In genomic region chr5:126864042-126864688, GRCh38 we compare ENCODE assay signal across 20 cellular contexts.
DNase-seq lines count a peak whose midpoint lies in the region; ATAC-seq, FAIRE-seq and TF ChIP-seq lines count a peak whose summit lies in the region.
"Had no signal": no experiment of that assay in that cellular context is flagged by ENCODE, and none has a peak within 500 bp of the region (broad histone marks: within the 10 kb centered on the region; RNA-seq: fewer than 3 reads in every experiment).

No MANE protein-coding gene starts in this region.

- no peak for TF ChIP-seq RAD21 in GM12878 (IDR thresholded peaks at IDR 0.05; ENCODE audit: insufficient read depth, low read depth, low read length)

- no peak for TF ChIP-seq POLR2A in GM12878 (IDR thresholded peaks at IDR 0.05; ENCODE audit: low read depth, low read length)

- H3K9ac ChIP-seq in GM12878 (ENCODE audit: control insufficient read depth, insufficient read depth, low read length) (no peak overlapping the region), colonic mucosa (ENCODE audit: low read depth in 2 of 2, low read length in 2 of 2) (no peak overlapping the region)

- BruUV-seq in GM12878 (replicated peaks; lab: Mats Ljungman, UMichigan): no TSS peak

- H3K4me1 ChIP-seq in HEK293 (ENCODE audit: control insufficient read depth, insufficient read depth, low read length) (no peaks in the 10 kb centered on the region), GM12878 (ENCODE audit: control insufficient read depth, insufficient read depth, low read length) (no peaks in the 10 kb centered on the region), psoas muscle (no peaks in the 10 kb centered on the region), colonic mucosa (no peaks in the 10 kb centered on the region)
- H3K4me1 ChIP-seq: HAP-1, prostate gland had no signal

- TF ChIP-seq EP300 in GM12878 (IDR thresholded peaks at IDR 0.05; ENCODE audit: borderline replicate concordance in 1 of 2, control insufficient read depth in 1 of 2, low read depth in 2 of 2, low read length in 2 of 2): no peak

- WGBS in GM12878 (ENCODE audit: insufficient coverage, insufficient replicate concordance, low lambda C conversion rate, missing lambda C conversion rate): 94% methylated on average over 22 of the region's 22 CpGs
- 35 to 49% (median 35%) methylated on average over 22 of the region's 22 CpGs for WGBS in psoas muscle, 3 donors

- intact Hi-C loops in GM12878 (cut with micrococcal nuclease; ENCODE audit: unreplicated experiment): no loop called here
- intact Hi-C loops in psoas muscle (cut with DNase I): loop anchor here in 1 of 2 donors (10.0 kb wide), 1 partner anchor 171 kb away; the partner anchor contains the start of gene MARCHF3
- intact Hi-C loops in colonic mucosa (cut with DNase I): no loop called here

- SMC1A ChIA-PET in GM12878 (lab: Charles Lee; ENCODE audit: uncharacterized antibody, unreplicated experiment): interaction anchor here (0.7 kb wide), 1 partner anchor 34 kb away, joined by 3 read pairs; no protein-coding TSS in a partner anchor

- in situ Hi-C loops in GM12878 (cut with MboI): no loop called here

- H3K9me3 ChIP-seq in HEK293 (ENCODE audit: control insufficient read depth, insufficient read depth, low read depth, low read length) (no peaks in the 10 kb centered on the region), GM12878 (replicated peaks; ENCODE audit: control insufficient read depth, insufficient read depth, low read length) (no peaks in the 10 kb centered on the region), psoas muscle (no peaks in the 10 kb centered on the region), colonic mucosa (no peaks in the 10 kb centered on the region)
- H3K9me3 ChIP-seq: HAP-1, neutrophil, prostate gland had no signal

- RAD21 ChIA-PET in GM12878 (lab: Charles Lee; ENCODE audit: unreplicated experiment): no interaction called here

- POLR2A ChIA-PET in HEK293 (lab: Yijun Ruan, JAX) (no interaction called here), GM12878 (lab: Charles Lee) (no interaction called here)

- DNase-seq in DMS53 (lab: John Stamatoyannopoulos, UW) (peak; percentile 98), GM12878 (ENCODE audit: low read depth, low spot score) (no peak), psoas muscle (peak; percentile 70 to 92), NCI-H748 treated with DMSO at 0.1 percent for 48 hours (lab: John Stamatoyannopoulos, UW) (no peak), colonic mucosa (no peak)
- DNase-seq in activated CD8-positive, alpha-beta memory T cell treated with anti-CD3 and anti-CD28 coated beads, Interleukin-2, amount 50 U/mL, for 48 hours: no peak
- DNase-seq: activated CD4-positive, alpha-beta T cell treated with anti-CD3 and anti-CD28 coated beads for 4 hours; Calu3; dermis blood vessel endothelial cell; mammary epithelial cell; NCI-H1105 treated with DMSO at 0.1 percent for 48 hours; PC-3; small intestine; stimulated activated CD4-positive, alpha-beta T cell treated with anti-CD3 and anti-CD28 coated beads, Interleukin-1b, Interleukin-23, amount 100 ng/mL, for 48 hours; T-helper 1 cell had no signal

- no peak overlapping the region for H2AFZ ChIP-seq in GM12878 (ENCODE audit: control insufficient read depth, low read depth, low read length)

- H3K4me3 ChIP-seq in HEK293 (ENCODE audit: low read depth, low read length): no peak overlapping the region
- H3K4me3 ChIP-seq in GM12878: no peak overlapping the region
- H3K4me3 ChIP-seq in psoas muscle: peak overlapping the region; percentile 59
- H3K4me3 ChIP-seq in colonic mucosa: no peak overlapping the region
- H3K4me3 ChIP-seq: HAP-1, prostate gland had no signal

- H3K36me3 ChIP-seq in HEK293 (ENCODE audit: control insufficient read depth in 2 of 2, insufficient read depth in 1 of 2, low read length in 2 of 2) (no peaks in the 10 kb centered on the region), GM12878 (ENCODE audit: control insufficient read depth in 2 of 2, insufficient read depth in 2 of 2, low read length in 1 of 2) (no peaks in the 10 kb centered on the region), psoas muscle (ENCODE audit: insufficient read depth in 1 of 2, low read depth in 1 of 2) (no peaks in the 10 kb centered on the region), colonic mucosa (no peaks in the 10 kb centered on the region)
- H3K36me3 ChIP-seq: HAP-1, neutrophil, prostate gland had no signal

- no peak overlapping the region for H3K4me2 ChIP-seq in GM12878 (ENCODE audit: control insufficient read depth, insufficient read depth)

- CTCF ChIA-PET in HEK293 (lab: Yijun Ruan, JAX): no interaction called here
- CTCF ChIA-PET in GM12878 (lab: Yijun Ruan, JAX): interaction anchor here (0.6 kb wide), 1 partner anchor 18 kb away, joined by 3 read pairs; no protein-coding TSS in a partner anchor

- H3K27ac ChIP-seq in HEK293 (ENCODE audit: extremely low read depth, low read depth, low read length): no peak overlapping the region
- H3K27ac ChIP-seq in GM12878 (ENCODE audit: control insufficient read depth, insufficient read depth): no peak overlapping the region
- H3K27ac ChIP-seq in psoas muscle: peak overlapping the region; percentile 6
- H3K27ac ChIP-seq in colonic mucosa: no peak overlapping the region
- H3K27ac ChIP-seq: neutrophil, prostate gland had no signal

- TF ChIP-seq CTCF in HEK293 (tag by site-specific recombination; IDR thresholded peaks at IDR 0.05): no peak
- TF ChIP-seq CTCF in GM12878 (IDR thresholded peaks at IDR 0.05 in 2 of 3, conservative IDR thresholded peaks at IDR 0.05 in 1 of 3; ENCODE audit: control insufficient read depth in 2 of 3, extremely low read depth in 1 of 3, insufficient read depth in 1 of 3, low read depth in 3 of 3, low read length in 3 of 3): no peak
- TF ChIP-seq CTCF in psoas muscle (IDR thresholded peaks at IDR 0.05): peak; percentile 10
- no peak for TF ChIP-seq CTCF in colonic mucosa (IDR thresholded peaks at IDR 0.05)

- peak; percentile 46 for ATAC-seq in GM12878
- peak; percentile 98 to 99 (median 98) for ATAC-seq in psoas muscle
- ATAC-seq: Right ventricle myocardium inferior had no signal

- no peak for FAIRE-seq in GM12878 (lab: Jason Lieb, UNC)
- FAIRE-seq: small intestine had no signal

- no peaks in the 10 kb centered on the region for H3K27me3 ChIP-seq in GM12878 (replicated peaks in 1 of 2; ENCODE audit: control insufficient read depth in 2 of 2, insufficient read depth in 2 of 2, low read length in 1 of 2)
- H3K27me3 ChIP-seq in psoas muscle (ENCODE audit: insufficient read depth in 3 of 3, low read length in 2 of 3): no peaks in the 10 kb centered on the region
- H3K27me3 ChIP-seq in colonic mucosa: no peaks in the 10 kb centered on the region

- no peaks in the 10 kb centered on the region for H3K79me2 ChIP-seq in GM12878 (ENCODE audit: control insufficient read depth, insufficient read depth, low read length)

- H4K20me1 ChIP-seq in GM12878 (ENCODE audit: control insufficient read depth, insufficient read depth): no peaks in the 10 kb centered on the region

TF ChIP-seq in HEK293, 187 proteins besides CTCF, POLR2A, EP300 and RAD21:
- no peak for TF ChIP-seq ZNF311 (tag by site-specific recombination; IDR thresholded peaks at IDR 0.05; ENCODE audit: borderline replicate concordance)
- no peak for TF ChIP-seq ZNF664 (tag by site-specific recombination; IDR thresholded peaks at IDR 0.05)
- 0 out of 2 replicates have a peak, but pooled peaks have one; percentile 7 for TF ChIP-seq SP2 (tag by site-specific recombination; IDR thresholded peaks at IDR 0.05)

TF ChIP-seq in GM12878, 131 proteins besides CTCF, POLR2A, EP300 and RAD21:
- TF ChIP-seq HCFC1 (IDR thresholded peaks at IDR 0.05; ENCODE audit: low read length) (no peak), MTA2 (IDR thresholded peaks at IDR 0.05; ENCODE audit: low read depth) (no peak), BRCA1 (IDR thresholded peaks at IDR 0.05; ENCODE audit: low read depth, low read length) (no peak), BHLHE40 (IDR thresholded peaks at IDR 0.05; ENCODE audit: borderline replicate concordance in 1 of 2, low read depth in 2 of 2, low read length in 1 of 2) (no peak), CREM (IDR thresholded peaks at IDR 0.05; ENCODE audit: low read depth) (no peak), PBX3 (IDR thresholded peaks at IDR 0.05; ENCODE audit: insufficient replicate concordance, low read depth, low read length) (no peak), NR2C2 (IDR thresholded peaks at IDR 0.05; ENCODE audit: borderline replicate concordance, control insufficient read depth, insufficient read length, low read depth) (no peak), ZSCAN29 (IDR thresholded peaks at IDR 0.05) (no peak), HDGF (IDR thresholded peaks at IDR 0.05) (no peak), SIN3A (IDR thresholded peaks at IDR 0.05; ENCODE audit: low read depth, low read length) (no peak), JUND (IDR thresholded peaks at IDR 0.05; ENCODE audit: low read depth, low read length) (no peak), SREBF2 (IDR thresholded peaks at IDR 0.05; ENCODE audit: low read length) (no peak), KDM1A (IDR thresholded peaks at IDR 0.05; ENCODE audit: borderline replicate concordance) (no peak), ZNF274 (IDR thresholded peaks at IDR 0.05; ENCODE audit: insufficient read depth, insufficient read length) (no peak), ZNF384 (IDR thresholded peaks at IDR 0.05; ENCODE audit: borderline replicate concordance, low read depth, low read length) (no peak), EZH2 (IDR thresholded peaks at IDR 0.05; ENCODE audit: borderline replicate concordance, control insufficient read depth, low read depth, low read length) (no peak), FOXK2 (IDR thresholded peaks at IDR 0.05) (no peak)

Comparison
In these comparisons a context has a peak if more than half of its experiments do, and no peak if none do; other contexts are left out.
1. DNase-seq: peak in DMS53 (single experiment) and psoas muscle (2 of 2); none in GM12878 (single experiment), activated CD8-positive, alpha-beta memory T cell treated with anti-CD3 and anti-CD28 coated beads, Interleukin-2, amount 50 U/mL, for 48 hours (single experiment), NCI-H748 treated with DMSO at 0.1 percent for 48 hours (single experiment) and colonic mucosa (single experiment).